Comparison of ENCODE assay signal across 18 cellular contexts in genomic region chr1:191714810-191715209, GRCh38.
"Had no signal": no experiment of that assay in that cellular context is flagged by ENCODE, and none has a peak within 500 bp of the region (broad histone marks: within the 10 kb centered on the region; RNA-seq: fewer than 3 reads in every experiment).

No MANE protein-coding gene starts in this region.

- H3K4me3 ChIP-seq: gastrocnemius medialis, lower lobe of right lung, right atrium auricular region, transverse colon, vagina had no signal

- H3K27ac ChIP-seq: epithelial cell of prostate, gastrocnemius medialis, lower lobe of right lung, right atrium auricular region, transverse colon, vagina had no signal

- H3K27me3 ChIP-seq: gastrocnemius medialis, right atrium auricular region, transverse colon, vagina had no signal

- DNase-seq: activated naive CD8-positive, alpha-beta T cell treated with anti-CD3 and anti-CD28 coated beads for 36 hours; central memory CD4-positive, alpha-beta T cell; cortex of kidney; effector CD4-positive, alpha-beta T cell; gastrocnemius medialis; left colon; lower lobe of right lung; nephron progenitor cell; occipital lobe; stimulated activated CD4-positive, alpha-beta T cell treated with anti-CD3 and anti-CD28 coated beads, Interleukin-15, amount 100 ng/mL, for 24 hours; stimulated activated CD4-positive, alpha-beta T cell treated with anti-CD3 and anti-CD28 coated beads, Interleukin-4, amount 100 ng/mL, for 24 hours; stimulated activated naive CD4-positive, alpha-beta T cell treated with Interleukin-2 at 50 U/mL for 16 hours; substantia nigra; transverse colon had no signal

- H3K9me3 ChIP-seq: gastrocnemius medialis, lower lobe of right lung, right atrium auricular region, transverse colon, vagina had no signal

- H3K36me3 ChIP-seq: gastrocnemius medialis, lower lobe of right lung, right atrium auricular region, transverse colon, vagina had no signal

- H3K4me1 ChIP-seq: gastrocnemius medialis, lower lobe of right lung, right atrium auricular region, transverse colon, vagina had no signal

- FAIRE-seq: islet of Langerhans had no signal

- ATAC-seq: gastrocnemius medialis, left colon, lower lobe of right lung had no signal
